Comparison of ENCODE assay signal across 20 cellular contexts in the genomic region with DNA sequence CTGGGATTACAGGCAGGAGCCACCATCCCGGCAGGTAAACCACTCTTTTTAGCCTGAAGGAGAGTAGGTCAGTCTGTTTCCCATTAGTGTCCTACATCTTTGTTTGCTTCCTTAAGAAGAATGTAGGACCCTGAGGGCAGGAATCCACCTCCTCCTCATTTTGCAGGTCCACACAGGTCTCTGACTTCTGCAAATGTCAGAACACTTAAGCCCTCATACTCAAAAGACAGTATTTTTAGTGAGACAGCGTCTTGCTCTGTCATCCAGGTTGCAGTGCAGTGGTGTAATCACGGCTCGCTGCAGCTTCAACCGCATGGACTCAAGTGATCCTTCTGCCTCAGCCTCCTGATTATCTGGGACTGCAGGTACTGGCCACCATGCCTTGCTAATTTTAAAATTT. TPM values are rescaled to one million over a fixed set of nuclear protein-coding genes. Genes with fewer than 3 reads are reported as not detected.
DNase-seq lines count a peak whose midpoint lies in the region; ATAC-seq, FAIRE-seq and TF ChIP-seq lines count a peak whose summit lies in the region.
"Had no signal": no experiment of that assay in that cellular context is flagged by ENCODE, and none has a peak within 500 bp of the region (broad histone marks: within the 10 kb centered on the region; RNA-seq: fewer than 3 reads in every experiment).

No MANE protein-coding gene starts in this region.

- H3K79me1 ChIP-seq in mesendoderm (ENCODE audit: low read length) = no peaks in the 10 kb centered on the region

- no peak overlapping the region for H3K27ac Mint-ChIP-seq in activated CD8-positive, alpha-beta memory T cell treated with anti-CD3 and anti-CD28 coated beads, Interleukin-2, amount 10 ng/mL, durations not matched to agents 7 days and 5 days
- H3K27ac Mint-ChIP-seq: HFFc6; T-helper 1 cell treated with Interleukin-12 subunit alpha and Interleukin-12 subunit beta and Interleukin-4 antibody, amounts not matched to agents 30 μg/mL and 1 μg/mL, for 36 hours had no signal

- no peak overlapping the region for H2BK15ac ChIP-seq in mesendoderm (replicated peaks; ENCODE audit: low read depth)

- TF ChIP-seq CTCF in bronchial epithelial cell (IDR thresholded peaks at IDR 0.05; ENCODE audit: insufficient read depth, low read length, severe bottlenecking) = no peak

- peaks cover 1% of the 10 kb centered on the region for H3K36me3 Mint-ChIP-seq in activated CD8-positive, alpha-beta memory T cell treated with anti-CD3 and anti-CD28 coated beads, Interleukin-2, amount 10 ng/mL, durations not matched to agents 7 days and 5 days

- no peak overlapping the region for H2AK5ac ChIP-seq in mesendoderm (ENCODE audit: low read length)

- no peak overlapping the region for H4K8ac ChIP-seq in mesendoderm (ENCODE audit: low read depth, low read length)

- H3K27me3 ChIP-seq in bronchial epithelial cell (ENCODE audit: control insufficient read depth, insufficient read depth, low read length) = no peaks in the 10 kb centered on the region
- no peaks in the 10 kb centered on the region for H3K27me3 ChIP-seq in mesendoderm (ENCODE audit: insufficient read depth, low read length, poor library complexity)
- H3K27me3 ChIP-seq: MG63, SJSA1 had no signal

- H3K4me3 ChIP-seq in bronchial epithelial cell (ENCODE audit: low read depth, low read length) = no peak overlapping the region
- no peak overlapping the region for H3K4me3 ChIP-seq in mesendoderm (ENCODE audit: low read length)
- H3K4me3 ChIP-seq: MG63, SJSA1 had no signal

- H2BK120ac ChIP-seq in mesendoderm (ENCODE audit: low read depth, low read length) = no peak overlapping the region

- H3K9ac ChIP-seq in mesendoderm (ENCODE audit: low read length) = no peak overlapping the region

- no peak for ATAC-seq in activated CD8-positive, alpha-beta memory T cell treated with anti-CD3 and anti-CD28 coated beads, Interleukin-2, amount 10 ng/mL, durations not matched to agents 7 days and 5 days
- ATAC-seq: PC-3 had no signal

- no peak overlapping the region for H3K4ac ChIP-seq in mesendoderm (ENCODE audit: low read depth, low read length)

- no peaks in the 10 kb centered on the region for H3K79me2 ChIP-seq in mesendoderm (ENCODE audit: control insufficient read depth, insufficient read depth, low read length)

- FAIRE-seq in bronchial epithelial cell (lab: Jason Lieb, UNC) = no peak
- FAIRE-seq: H54 had no signal

- no peak overlapping the region for H3K56ac ChIP-seq in mesendoderm (ENCODE audit: low read length)

- no peaks in the 10 kb centered on the region for H3K27me3 Mint-ChIP-seq in activated CD8-positive, alpha-beta memory T cell treated with anti-CD3 and anti-CD28 coated beads, Interleukin-2, amount 10 ng/mL, durations not matched to agents 7 days and 5 days

- no peak overlapping the region for H3K23ac ChIP-seq in mesendoderm (ENCODE audit: low read length)

- H3K4me2 ChIP-seq in mesendoderm (ENCODE audit: low read length) = no peak overlapping the region

- no CpG with 5 or more reads among the region's 5 CpGs for WGBS in mesendoderm (ENCODE audit: extremely low coverage, insufficient coverage, low lambda C conversion rate)

- no peak overlapping the region for H3K4me3 Mint-ChIP-seq in activated CD8-positive, alpha-beta memory T cell treated with anti-CD3 and anti-CD28 coated beads, Interleukin-2, amount 10 ng/mL, durations not matched to agents 7 days and 5 days
- H3K4me3 Mint-ChIP-seq: HFFc6; T-helper 1 cell treated with Interleukin-12 subunit alpha and Interleukin-12 subunit beta and Interleukin-4 antibody, amounts not matched to agents 30 μg/mL and 1 μg/mL, for 36 hours had no signal

- H3K36me3 ChIP-seq in bronchial epithelial cell (ENCODE audit: control insufficient read depth, insufficient read depth, low read length) = no peaks in the 10 kb centered on the region
- H3K36me3 ChIP-seq in mesendoderm (ENCODE audit: control insufficient read depth, insufficient read depth, low read length) = no peaks in the 10 kb centered on the region
- H3K36me3 ChIP-seq: MG63, SJSA1 had no signal

- DNase-seq in activated CD8-positive, alpha-beta memory T cell treated with anti-CD3 and anti-CD28 coated beads for 24 hours = peak; percentile 21
- DNase-seq in activated CD8-positive, alpha-beta memory T cell treated with anti-CD3 and anti-CD28 coated beads, Interleukin-2, amount 10 ng/mL, durations not matched to agents 7 days and 5 days = no peak
- peak; percentile 96 for DNase-seq in bronchial epithelial cell (ENCODE audit: low read depth)
- DNase-seq in mesendoderm = peak; percentile 54
- DNase-seq in NCI-H2081 (lab: John Stamatoyannopoulos, UW) = no peak
- no peak for DNase-seq in stimulated activated CD4-positive, alpha-beta T cell treated with anti-CD3 and anti-CD28 coated beads, Interleukin-4, amount 100 ng/mL, for 1 hour
- no peak for DNase-seq in HK-2 (ENCODE audit: unreplicated experiment)
- no peak for DNase-seq in GM03348 (ENCODE audit: low spot score)
- DNase-seq: DMS153, HFFc6, MG63, NCI-H1092 treated with DMSO at 0.1 percent for 48 hours, NCI-H146, NCI-H510A, NCI-H748 treated with DMSO at 0.1 percent for 48 hours, PC-3 had no signal

- H3K27ac ChIP-seq in mesendoderm (ENCODE audit: low read depth, low read length) = no peak overlapping the region
- H3K27ac ChIP-seq: 22Rv1, SJSA1 had no signal

- no peak overlapping the region for H4K5ac ChIP-seq in mesendoderm (ENCODE audit: low read length)

- H3K4me1 ChIP-seq in mesendoderm (ENCODE audit: control insufficient read depth, low read depth, low read length) = no peaks in the 10 kb centered on the region
- H3K4me1 ChIP-seq: SJSA1 had no signal

- CTCF ChIA-PET in activated CD8-positive, alpha-beta memory T cell treated with anti-CD3 and anti-CD28 coated beads, Interleukin-2, amount 10 ng/mL, durations not matched to agents 7 days and 5 days (lab: Charles Lee) = no interaction called here

- no peak overlapping the region for H3K18ac ChIP-seq in mesendoderm (ENCODE audit: low read length)

- H3K9me3 Mint-ChIP-seq in activated CD8-positive, alpha-beta memory T cell treated with anti-CD3 and anti-CD28 coated beads, Interleukin-2, amount 10 ng/mL, durations not matched to agents 7 days and 5 days (ENCODE audit: low read depth) = no peaks in the 10 kb centered on the region
- H3K9me3 Mint-ChIP-seq: HFFc6; T-helper 1 cell treated with Interleukin-12 subunit alpha and Interleukin-12 subunit beta and Interleukin-4 antibody, amounts not matched to agents 30 μg/mL and 1 μg/mL, for 36 hours had no signal

- H2BK5ac ChIP-seq in mesendoderm (ENCODE audit: low read length) = no peak overlapping the region

- peaks cover 13% of the 10 kb centered on the region for H3K4me1 Mint-ChIP-seq in activated CD8-positive, alpha-beta memory T cell treated with anti-CD3 and anti-CD28 coated beads, Interleukin-2, amount 10 ng/mL, durations not matched to agents 7 days and 5 days

RNA-seq across cellular contexts. Expression of gene PSTPIP2, which starts 9.3 kb away (rescaled TPM):
- 10 to 100 TPM in 1 of 2 experiments, 1 to 10 TPM in 1; 4.1 to 16.1 TPM for total RNA-seq in activated CD8-positive, alpha-beta memory T cell treated with anti-CD3 and anti-CD28 coated beads, Interleukin-2, amount 10 ng/mL, durations not matched to agents 7 days and 5 days
- total RNA-seq in bronchial epithelial cell = 6.0 and 6.6 TPM in 2 replicates
- polyA plus RNA-seq in mesendoderm (2013, experiment 1 of 2) = 1.7 TPM
- polyA plus RNA-seq in mesendoderm (2013, experiment 2 of 2) = 1.9 TPM

RNA-seq across cellular contexts. Expression of gene ATP5F1A, which starts 35.3 kb away (rescaled TPM):
- 100 to 1,000 TPM; 341 to 485 TPM for total RNA-seq in activated CD8-positive, alpha-beta memory T cell treated with anti-CD3 and anti-CD28 coated beads, Interleukin-2, amount 10 ng/mL, durations not matched to agents 7 days and 5 days
- 506 and 666 TPM in 2 replicates for total RNA-seq in bronchial epithelial cell
- 381 TPM for polyA plus RNA-seq in mesendoderm (2013, experiment 1 of 2)
- polyA plus RNA-seq in mesendoderm (2013, experiment 2 of 2) = 380 TPM

RNA-seq across cellular contexts. Expression of gene HAUS1, which starts 41.4 kb away (rescaled TPM):
- 10 to 100 TPM; 57.4 to 59.2 TPM for total RNA-seq in activated CD8-positive, alpha-beta memory T cell treated with anti-CD3 and anti-CD28 coated beads, Interleukin-2, amount 10 ng/mL, durations not matched to agents 7 days and 5 days
- total RNA-seq in bronchial epithelial cell = 12.7 and 18.7 TPM in 2 replicates
- 148 TPM for polyA plus RNA-seq in mesendoderm (2013, experiment 1 of 2)
- 213 TPM for polyA plus RNA-seq in mesendoderm (2013, experiment 2 of 2)

Comparison
In these comparisons a context has a peak if more than half of its experiments do, and no peak if none do; other contexts are left out.
1. DNase-seq: peak in activated CD8-positive, alpha-beta memory T cell treated with anti-CD3 and anti-CD28 coated beads for 24 hours (single experiment), bronchial epithelial cell (single experiment) and mesendoderm (single experiment); none in activated CD8-positive, alpha-beta memory T cell treated with anti-CD3 and anti-CD28 coated beads, Interleukin-2, amount 10 ng/mL, durations not matched to agents 7 days and 5 days (single experiment), NCI-H2081 (0 of 2), stimulated activated CD4-positive, alpha-beta T cell treated with anti-CD3 and anti-CD28 coated beads, Interleukin-4, amount 100 ng/mL, for 1 hour (single experiment), HK-2 (single experiment) and GM03348 (single experiment).